ENCODE assay signal across 13 cellular contexts in the genomic region with DNA sequence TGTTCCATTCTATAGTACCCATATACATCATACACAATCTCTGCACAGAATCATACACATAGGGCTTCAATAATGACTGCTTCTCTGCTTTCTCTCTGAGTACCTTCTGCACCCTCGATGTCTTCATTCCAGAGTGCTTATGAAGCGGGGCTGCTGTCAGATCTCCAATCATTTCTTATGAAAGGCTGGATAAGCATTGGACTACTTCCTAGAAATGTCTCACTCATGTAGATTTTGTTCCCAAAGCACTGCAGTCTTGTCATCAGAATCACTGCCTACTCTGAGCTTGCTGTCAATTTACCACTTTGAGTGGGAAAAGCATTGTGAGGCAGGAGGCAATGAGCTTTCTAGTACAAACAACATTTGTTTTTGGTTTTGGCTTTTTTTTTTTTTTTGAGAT.
"Had no signal": no experiment of that assay in that cellular context is flagged by ENCODE, and none has a peak within 500 bp of the region (broad histone marks: within the 10 kb centered on the region; RNA-seq: fewer than 3 reads in every experiment).

No MANE protein-coding gene starts in this region.

- H3K9me3 ChIP-seq: right atrium auricular region, sigmoid colon, stomach had no signal

- H3K27ac ChIP-seq: right atrium auricular region, sigmoid colon, skin epidermis, stomach had no signal

- H3K4me1 ChIP-seq: right atrium auricular region, sigmoid colon, stomach had no signal

- H3K36me3 ChIP-seq: right atrium auricular region, sigmoid colon, stomach had no signal

- H3K4me3 ChIP-seq: right atrium auricular region, sigmoid colon, skin epidermis, stomach had no signal

- H3K27me3 ChIP-seq: right atrium auricular region, sigmoid colon had no signal

- DNase-seq: effector memory CD4-positive, alpha-beta T cell; immature natural killer cell; kidney; left colon; mammary epithelial cell; naive thymus-derived CD4-positive, alpha-beta T cell; posterior cingulate gyrus; sigmoid colon; stimulated activated naive CD4-positive, alpha-beta T cell; stomach; substantia nigra had no signal
